ENCODE assay signal across 7 cellular contexts in genomic region chr15:78437107-78437761, GRCh38. TPM values are rescaled to one million over a fixed set of nuclear protein-coding genes. Genes with fewer than 3 reads are reported as not detected.
DNase-seq lines count a peak whose midpoint lies in the region; ATAC-seq, FAIRE-seq and TF ChIP-seq lines count a peak whose summit lies in the region.

No MANE protein-coding gene starts in this region.

- H3K27ac ChIP-seq in ascending aorta (peak overlapping the region; percentile 67 to 90), left lung (peak overlapping the region; percentile 90 to 94), transverse colon (peak overlapping the region; percentile 91 to 100 (median 97))

- in situ Hi-C loops in transverse colon (cut with MboI; ENCODE audit: low pct_ligation_motif_present in 1 of 4, low pct_unique_long_range_greater_than_20kb in 1 of 4, low sequenced_read_pairs in 3 of 4) = loop anchor here in 1 of 4 donors (25.0 kb wide), 1 partner anchor 300 kb away; the partner anchor contains the start of genes CIB2 and IDH3A

- no peak for ATAC-seq in left lung

- no peaks in the 10 kb centered on the region for H3K9me3 ChIP-seq in ascending aorta
- H3K9me3 ChIP-seq in left lung = no peaks in the 10 kb centered on the region
- no peaks in the 10 kb centered on the region for H3K9me3 ChIP-seq in transverse colon

- no peak for TF ChIP-seq CTCF in ascending aorta (IDR thresholded peaks at IDR 0.05)
- TF ChIP-seq CTCF in left lung (IDR thresholded peaks at IDR 0.05) = no peak
- TF ChIP-seq CTCF in transverse colon (IDR thresholded peaks at IDR 0.05) = no peak

- H3K27me3 ChIP-seq in ascending aorta (no peaks in the 10 kb centered on the region), left lung (no peaks in the 10 kb centered on the region), transverse colon (no peaks in the 10 kb centered on the region)

- H3K4me3 ChIP-seq in ascending aorta = peak overlapping the region; percentile 67 to 96
- H3K4me3 ChIP-seq in left lung = peak overlapping the region; percentile 95 to 100
- peak overlapping the region; percentile 75 to 99 (median 91) for H3K4me3 ChIP-seq in transverse colon

- DNase-seq in GM12892 (ENCODE audit: insufficient read length) = peak; percentile 28
- peak; percentile 41 for DNase-seq in HTR-8/SVneo (ENCODE audit: insufficient read length, low spot score)
- DNase-seq in ascending aorta (ENCODE audit: low spot score in 2 of 2) = no peak
- no peak for DNase-seq in left lung
- DNase-seq in transverse colon = no peak
- no peak for DNase-seq in stimulated activated CD4-positive, alpha-beta T cell treated with anti-CD3 and anti-CD28 coated beads, Interleukin-4, amount 100 ng/mL, for 4 hours
- DNase-seq in NAMALWA (ENCODE audit: low spot score) = no peak

- 13 to 14% methylated on average over 9 to 11 of the region's 11 CpGs for WGBS in transverse colon (ENCODE audit: low coverage in 1 of 2), 2 donors

- TF ChIP-seq EP300 in transverse colon (IDR thresholded peaks at IDR 0.05; ENCODE audit: low read depth) = no peak

- peaks cover 0 to 13% of the 10 kb centered on the region in 2 donors for H3K4me1 ChIP-seq in ascending aorta
- H3K4me1 ChIP-seq in left lung = peaks cover 5 to 42% of the 10 kb centered on the region in 2 donors
- H3K4me1 ChIP-seq in transverse colon = peaks cover 13 to 51% (median 28%) of the 10 kb centered on the region in 4 donors

- intact Hi-C loops in ascending aorta (cut with DNase I) = loop anchor here (2.0 to 10.0 kb wide), 4 partner anchors 170 to 482 kb away; partner anchors contain the start of gene IDH3A
- intact Hi-C loops in left lung (cut with DNase I) = no loop called here
- intact Hi-C loops in transverse colon (cut with DNase I; ENCODE audit: low total_unique reads) = loop anchor here (5.0 kb wide), 1 partner anchor 130 kb away; no protein-coding TSS in a partner anchor

- FAIRE-seq in GM12892 (lab: Jason Lieb, UNC) (no peak), HTR-8/SVneo (lab: Jason Lieb, UNC) (no peak)

- TF ChIP-seq POLR2A in GM12892 (IDR thresholded peaks at IDR 0.05; ENCODE audit: low read depth, low read length) (no peak), transverse colon (IDR thresholded peaks at IDR 0.05) (no peak)

- peaks cover 0 to 10% of the 10 kb centered on the region in 2 donors for H3K36me3 ChIP-seq in ascending aorta
- H3K36me3 ChIP-seq in left lung = peaks cover 0 to 16% of the 10 kb centered on the region in 2 donors
- H3K36me3 ChIP-seq in transverse colon = peaks cover 0 to 12% (median 3%) of the 10 kb centered on the region in 4 donors

RNA-seq across cellular contexts. Expression of gene IREB2, which starts 0.8 kb away (rescaled TPM):
- polyA plus RNA-seq in GM12892 (2012; ENCODE audit: missing spikeins) = 25.8 TPM
- total RNA-seq in ascending aorta (12.7 TPM), left lung (10 to 100 TPM; 42.3 to 53.5 TPM), transverse colon (10 to 100 TPM; 20.1 to 71.7 (median 40.7) TPM)

Comparison
In these comparisons a context has a peak if more than half of its experiments do, and no peak if none do; other contexts are left out.
1. DNase-seq: peak in GM12892 (single experiment) and HTR-8/SVneo (single experiment); none in ascending aorta (0 of 2), left lung (0 of 2), transverse colon (single experiment), stimulated activated CD4-positive, alpha-beta T cell treated with anti-CD3 and anti-CD28 coated beads, Interleukin-4, amount 100 ng/mL, for 4 hours (0 of 2) and NAMALWA (single experiment).
2. intact Hi-C loops: an anchor here in ascending aorta (2.0 to 10.0 kb wide) and transverse colon (5.0 kb wide); none called in left lung.
3. Peak in every context shown above with its lines, with median percentiles within 50 percentile points of each other: H3K27ac ChIP-seq and H3K4me3 ChIP-seq.